Comparison of ENCODE assay signal across 23 cellular contexts in genomic region chr5:119478781-119479180, GRCh38.
"Had no signal": no experiment of that assay in that cellular context is flagged by ENCODE, and none has a peak within 500 bp of the region (broad histone marks: within the 10 kb centered on the region; RNA-seq: fewer than 3 reads in every experiment).

No MANE protein-coding gene starts in this region.

- H3K9me3 Mint-ChIP-seq: activated naive CD8-positive, alpha-beta T cell treated with anti-CD3 and anti-CD28 coated beads for 36 hours; activated T-cell treated with anti-CD3 and anti-CD28 coated beads, Interleukin-2, amount 50 U/mL, for 4 hours; endodermal cell; mesothelial cell of epicardium; naive thymus-derived CD8-positive, alpha-beta T cell; T-helper 1 cell treated with Interleukin-12 subunit alpha and Interleukin-12 subunit beta and Interleukin-4 antibody, amounts not matched to agents 30 μg/mL and 1 μg/mL, for 36 hours; WTC11 had no signal

- H3K4me1 ChIP-seq: heart right ventricle, lower lobe of right lung had no signal

- DNase-seq: activated CD4-positive, alpha-beta T cell treated with anti-CD3 and anti-CD28 coated beads for 36 hours; activated CD4-positive, alpha-beta T cell treated with anti-CD3 and anti-CD28 coated beads, Interleukin-2, amount 50 U/mL, for 48 hours; activated CD8-positive, alpha-beta memory T cell treated with anti-CD3 and anti-CD28 coated beads, Interleukin-2, amount 50 U/mL, for 48 hours; activated naive CD4-positive, alpha-beta T cell treated with Interleukin-2 at 50 U/mL for 16 hours; activated naive CD8-positive, alpha-beta T cell treated with anti-CD3 and anti-CD28 coated beads for 36 hours; activated T-cell treated with anti-CD3 and anti-CD28 coated beads, Interleukin-2, amount 50 U/mL, for 4 hours; amniotic stem cell; cerebellar nuclear complex; cortex of kidney; endodermal cell; heart right ventricle; kidney; lower lobe of right lung; naive thymus-derived CD8-positive, alpha-beta T cell; stimulated activated CD4-positive, alpha-beta T cell treated with anti-CD3 and anti-CD28 coated beads, Interleukin-2, amount 100 ng/mL, for 48 hours; stimulated activated naive CD4-positive, alpha-beta T cell treated with Interleukin-2 at 50 U/mL for 16 hours; T1000; upper lobe of right lung had no signal

- H3K27ac Mint-ChIP-seq: activated CD4-positive, alpha-beta T cell treated with anti-CD3 and anti-CD28 coated beads for 36 hours; activated naive CD8-positive, alpha-beta T cell treated with anti-CD3 and anti-CD28 coated beads for 36 hours; mesothelial cell of epicardium; naive thymus-derived CD8-positive, alpha-beta T cell; progenitor cell of endocrine pancreas; T-helper 1 cell treated with Interleukin-12 subunit alpha and Interleukin-12 subunit beta and Interleukin-4 antibody, amounts not matched to agents 30 μg/mL and 1 μg/mL, for 36 hours had no signal

- ATAC-seq: activated CD4-positive, alpha-beta T cell treated with anti-CD3 and anti-CD28 coated beads for 36 hours; activated T-cell treated with anti-CD3 and anti-CD28 coated beads, Interleukin-2, amount 50 U/mL, for 4 hours; heart right ventricle; lower lobe of right lung; naive thymus-derived CD8-positive, alpha-beta T cell; upper lobe of right lung; WTC11 had no signal

- H3K9me3 ChIP-seq: heart right ventricle, lower lobe of right lung, upper lobe of right lung had no signal

- H3K4me3 ChIP-seq: heart right ventricle, lower lobe of right lung, upper lobe of right lung had no signal

- H3K27me3 Mint-ChIP-seq: activated CD4-positive, alpha-beta T cell treated with anti-CD3 and anti-CD28 coated beads for 36 hours; activated naive CD8-positive, alpha-beta T cell treated with anti-CD3 and anti-CD28 coated beads for 36 hours; naive thymus-derived CD8-positive, alpha-beta T cell; progenitor cell of endocrine pancreas had no signal

- H3K4me3 Mint-ChIP-seq: activated CD4-positive, alpha-beta T cell treated with anti-CD3 and anti-CD28 coated beads for 36 hours; activated naive CD8-positive, alpha-beta T cell treated with anti-CD3 and anti-CD28 coated beads for 36 hours; activated T-cell treated with anti-CD3 and anti-CD28 coated beads, Interleukin-2, amount 50 U/mL, for 4 hours; mesothelial cell of epicardium; naive thymus-derived CD8-positive, alpha-beta T cell; T-helper 1 cell treated with Interleukin-12 subunit alpha and Interleukin-12 subunit beta and Interleukin-4 antibody, amounts not matched to agents 30 μg/mL and 1 μg/mL, for 36 hours had no signal

- H3K27me3 ChIP-seq: heart right ventricle, upper lobe of right lung had no signal

- H3K4me1 Mint-ChIP-seq: activated CD4-positive, alpha-beta T cell treated with anti-CD3 and anti-CD28 coated beads for 36 hours; activated naive CD8-positive, alpha-beta T cell treated with anti-CD3 and anti-CD28 coated beads for 36 hours had no signal

- H3K27ac ChIP-seq: epithelial cell of prostate, heart right ventricle, lower lobe of right lung, upper lobe of right lung had no signal
